Comparison of ENCODE assay signal across 9 cellular contexts in genomic region chr1:228490120-228491078, GRCh38. TPM values are rescaled to one million over a fixed set of nuclear protein-coding genes. Genes with fewer than 3 reads are reported as not detected.
DNase-seq lines count a peak whose midpoint lies in the region; ATAC-seq and TF ChIP-seq lines count a peak whose summit lies in the region.
"Had no signal": no experiment of that assay in that cellular context is flagged by ENCODE, and none has a peak within 500 bp of the region (broad histone marks: within the 10 kb centered on the region; RNA-seq: fewer than 3 reads in every experiment).

No MANE protein-coding gene starts in this region.

- H3K79me2 ChIP-seq in PC-9 (ENCODE audit: low read depth) = peaks cover 22% of the 10 kb centered on the region

- POLR2A ChIA-PET in PC-9 (lab: Charles Lee; ENCODE audit: unreplicated experiment) = interaction anchor here (0.5 kb wide), 1 partner anchor 83 kb away, joined by 19 read pairs; no protein-coding TSS in a partner anchor

- H3K4me1 ChIP-seq in PC-9 (replicated peaks; ENCODE audit: insufficient read depth) = peaks cover 30% of the 10 kb centered on the region

- CTCF ChIA-PET in PC-9 (lab: Charles Lee) = no interaction called here

- no peak overlapping the region for H2AFZ ChIP-seq in PC-9

- no peaks in the 10 kb centered on the region for H3K9me2 ChIP-seq in PC-9 (ENCODE audit: insufficient read depth)

- H3K27me3 ChIP-seq in PC-9 (ENCODE audit: insufficient read depth, low read depth) = no peaks in the 10 kb centered on the region
- H3K27me3 ChIP-seq in dorsolateral prefrontal cortex = no peaks in the 10 kb centered on the region

- H3K27ac ChIP-seq in PC-9 = peak overlapping the region; percentile 83
- peak overlapping the region in 15 of 59 donors; percentile 11 to 100 (median 46) for H3K27ac ChIP-seq in dorsolateral prefrontal cortex

- ATAC-seq in left colon = no peak
- ATAC-seq in omental fat pad (ENCODE audit: low FRiP score) = no peak

- no TSS peak for BruUV-seq in PC-9 (replicated peaks; lab: Mats Ljungman, UMichigan)

- no peak overlapping the region for H3K4me3 ChIP-seq in AG09309 (ENCODE audit: control insufficient read depth, low read depth, low read length)
- no peak overlapping the region for H3K4me3 ChIP-seq in PC-9
- peak overlapping the region; percentile 14 for H3K4me3 ChIP-seq in fibroblast of the aortic adventitia (ENCODE audit: low read depth, low read length)
- H3K4me3 ChIP-seq in dorsolateral prefrontal cortex = peak overlapping the region in 6 of 59 donors; percentile 3 to 20 (median 12)
- H3K4me3 ChIP-seq: skin epidermis had no signal

- H3K36me3 ChIP-seq in PC-9 (ENCODE audit: low read depth) = peaks cover 22% of the 10 kb centered on the region; the same call in 1 of the 2 replicates

- peak overlapping the region; percentile 95 for H3K4me2 ChIP-seq in PC-9

- H4K20me1 ChIP-seq in PC-9 (ENCODE audit: insufficient read depth) = no peaks in the 10 kb centered on the region; the same call in 1 of the 2 replicates

- DNase-seq in AG09309 (ENCODE audit: low read depth) (peak; percentile 38), H4 (ENCODE audit: low spot score) (peak; percentile 51), PC-9 (peak in 1 of 2 experiments; percentile 41), fibroblast of the aortic adventitia (ENCODE audit: low read depth) (peak; percentile 76), dorsolateral prefrontal cortex (no peak), middle frontal gyrus (ENCODE audit: extremely low spot score, low spot score) (no peak), left colon (no peak), omental fat pad (ENCODE audit: low spot score) (no peak)

- no peak for TF ChIP-seq CTCF in AG09309 (IDR thresholded peaks at IDR 0.05; ENCODE audit: control insufficient read depth, insufficient read depth, low read depth, low read length, missing control alignments)
- no peak for TF ChIP-seq CTCF in PC-9 (conservative IDR thresholded peaks at IDR 0.05)
- TF ChIP-seq CTCF in fibroblast of the aortic adventitia (IDR thresholded peaks at IDR 0.05; ENCODE audit: insufficient read depth, low read length) = no peak
- no peak for TF ChIP-seq CTCF in dorsolateral prefrontal cortex (IDR thresholded peaks at IDR 0.05 in 54 of 56, conservative IDR thresholded peaks at IDR 0.05 in 2 of 56; ENCODE audit: low read depth in 1 of 56, partially characterized antibody in 56 of 56)
- no peak for TF ChIP-seq CTCF in omental fat pad (IDR thresholded peaks at IDR 0.05)

- no peaks in the 10 kb centered on the region for H3K9me3 ChIP-seq in PC-9 (ENCODE audit: insufficient read depth, low read depth)

- intact Hi-C loops in PC-9 (cut with micrococcal nuclease; ENCODE audit: unreplicated experiment) = no loop called here
- intact Hi-C loops in dorsolateral prefrontal cortex (cut with DNase I) = no loop called here
- intact Hi-C loops in left colon (cut with DNase I, micrococcal nuclease) = no loop called here

- H3F3A ChIP-seq in PC-9 (ENCODE audit: insufficient read depth, low read depth) = peaks cover 23% of the 10 kb centered on the region

RNA-seq across cellular contexts. Expression of gene RNF187, which starts 3.2 kb away (rescaled TPM):
- total RNA-seq in H4 (2014; rRNA removed; shearing (Covaris generic)) = 44.9 and 80.6 TPM in 2 replicates
- total RNA-seq in PC-9 (2021) (182 and 227 TPM in 2 replicates), fibroblast of the aortic adventitia (ENCODE audit: low replicate concordance) (39.8 and 78.7 TPM in 2 replicates), dorsolateral prefrontal cortex (100 to 1,000 TPM; 154 to 378 (median 280) TPM), left colon (10 to 100 TPM; 79.0 to 84.5 TPM), omental fat pad (10 to 100 TPM; 20.8 to 26.5 (median 23.5) TPM)

Comparison
In these comparisons a context has a peak if more than half of its experiments do, and no peak if none do; other contexts are left out.
1. DNase-seq: peak in AG09309 (single experiment), H4 (single experiment) and fibroblast of the aortic adventitia (single experiment); none in dorsolateral prefrontal cortex (0 of 10), middle frontal gyrus (single experiment), left colon (0 of 2) and omental fat pad (single experiment).